Comparison of ENCODE assay signal across 8 cellular contexts in genomic region chr14:36181417-36181816, GRCh38. TPM values are rescaled to one million over a fixed set of nuclear protein-coding genes. Genes with fewer than 3 reads are reported as not detected.
"Had no signal": no experiment of that assay in that cellular context is flagged by ENCODE, and none has a peak within 500 bp of the region (broad histone marks: within the 10 kb centered on the region; RNA-seq: fewer than 3 reads in every experiment).

No MANE protein-coding gene starts in this region.

- DNase-seq: H9, HCEC 1CT, IMR-90 had no signal

- H3K4me3 ChIP-seq: GM23338, K562 had no signal

- H3K4me2 ChIP-seq: GM23338 had no signal

- ATAC-seq: GM23338, K562 had no signal

- FAIRE-seq: H1, H54, K562 had no signal

RNA-seq across cellular contexts. Expression of gene PTCSC3, which starts 4.9 kb away (rescaled TPM):
- total RNA-seq: GM23338, H1, H9, HT1080, IMR-90, K562 had no signal
- polyA plus RNA-seq: GM23338, H1, IMR-90, K562 had no signal
